Comparison of ENCODE assay signal across 8 cellular contexts in the genomic region with DNA sequence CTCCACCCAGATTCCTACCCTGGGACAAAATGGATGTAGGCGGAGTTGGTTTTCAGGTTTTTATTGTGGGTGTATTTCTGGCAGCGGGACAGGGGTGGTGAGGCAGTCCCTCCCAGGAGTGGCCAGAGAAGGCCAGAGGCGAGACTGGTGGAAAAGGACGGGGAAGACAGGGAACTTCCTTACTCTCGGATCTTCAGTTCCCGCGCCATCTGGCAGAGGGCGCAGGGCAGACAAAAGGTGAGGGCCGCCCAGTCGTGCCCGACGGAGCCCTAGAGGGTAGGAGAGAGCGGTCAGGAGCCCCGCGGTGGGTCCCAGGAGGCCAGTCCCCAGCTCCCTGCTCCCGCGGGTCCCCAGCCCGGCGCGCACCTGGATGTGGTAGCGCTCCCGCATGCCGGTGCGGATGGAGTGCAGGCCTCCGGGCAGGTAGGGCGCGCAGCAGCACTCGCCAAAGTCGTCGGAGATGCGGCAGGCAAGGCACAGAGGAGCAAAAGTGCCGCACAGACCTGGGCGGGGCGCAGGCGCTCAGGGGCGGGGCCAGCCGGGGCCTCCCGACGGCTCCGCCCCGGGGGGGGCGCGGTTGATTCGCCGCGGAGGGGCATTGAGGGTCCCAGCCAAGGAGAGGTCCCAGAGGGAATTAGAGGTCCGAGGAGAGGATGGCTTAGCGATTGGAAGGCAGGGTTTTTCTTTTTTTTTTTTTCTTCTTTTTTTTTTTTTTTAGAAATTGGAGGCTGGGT. TPM values are rescaled to one million over a fixed set of nuclear protein-coding genes. Genes with fewer than 3 reads are reported as not detected.
DNase-seq lines count a peak whose midpoint lies in the region; ATAC-seq and TF ChIP-seq lines count a peak whose summit lies in the region.

No MANE protein-coding gene starts in this region.

- in situ Hi-C loops in SK-MEL-5 (cut with HindIII; ENCODE audit: low pct_unique_long_range_greater_than_20kb, low sequenced_read_pairs) = no loop called here

- H3K36me3 ChIP-seq in prostate gland (no peaks in the 10 kb centered on the region), aorta (ENCODE audit: control insufficient read depth in 1 of 2, insufficient read depth in 2 of 2, low read length in 1 of 2) (no peaks in the 10 kb centered on the region)

- peak overlapping the region; percentile 66 for H3K4me3 Mint-ChIP-seq in activated naive CD4-positive, alpha-beta T cell treated with anti-CD3 and anti-CD28 coated beads for 36 hours

- no peaks in the 10 kb centered on the region for H3K4me1 ChIP-seq in prostate gland (replicated peaks)
- no peaks in the 10 kb centered on the region for H3K4me1 ChIP-seq in aorta (ENCODE audit: control insufficient read depth in 1 of 2, insufficient read depth in 2 of 2, low read length in 2 of 2)

- H3K36me3 Mint-ChIP-seq in activated naive CD4-positive, alpha-beta T cell treated with anti-CD3 and anti-CD28 coated beads for 36 hours (ENCODE audit: low read depth) = no peaks in the 10 kb centered on the region

- intact Hi-C loops in activated naive CD4-positive, alpha-beta T cell treated with anti-CD3 and anti-CD28 coated beads for 36 hours (cut with micrococcal nuclease) = loop anchor here (1.0 kb wide), 2 partner anchors 14 to 46 kb away; no protein-coding TSS in a partner anchor
- intact Hi-C loops in Right ventricle myocardium superior (cut with DNase I) = no loop called here
- intact Hi-C loops in prostate gland (cut with DNase I) = no loop called here
- intact Hi-C loops in aorta (cut with DNase I) = no loop called here

- peaks cover 5% of the 10 kb centered on the region for H3K4me1 Mint-ChIP-seq in activated naive CD4-positive, alpha-beta T cell treated with anti-CD3 and anti-CD28 coated beads for 36 hours (ENCODE audit: low read depth)

- H3K9me3 ChIP-seq in prostate gland (no peaks in the 10 kb centered on the region), aorta (ENCODE audit: control insufficient read depth, low read length) (no peaks in the 10 kb centered on the region)

- H3K27me3 Mint-ChIP-seq in activated naive CD4-positive, alpha-beta T cell treated with anti-CD3 and anti-CD28 coated beads for 36 hours (ENCODE audit: low read depth) = peaks cover 37% of the 10 kb centered on the region

- H3K4me3 ChIP-seq in prostate gland (peak overlapping the region; percentile 29 to 37), aorta (ENCODE audit: low read length in 2 of 2) (peak overlapping the region in 1 of 2 donors; percentile 29)

- H3K9me3 Mint-ChIP-seq in activated naive CD4-positive, alpha-beta T cell treated with anti-CD3 and anti-CD28 coated beads for 36 hours = no peaks in the 10 kb centered on the region

- CTCF ChIA-PET in activated naive CD4-positive, alpha-beta T cell treated with anti-CD3 and anti-CD28 coated beads for 36 hours (lab: Charles Lee) = interaction anchor here (0.6 to 0.9 kb wide), 2 partner anchors 10 to 314 kb away, joined by 3 read pairs; no protein-coding TSS in a partner anchor

- DNase-seq in GM03348 (ENCODE audit: low spot score) = peak; percentile 82
- peak; percentile 87 for DNase-seq in M059J (ENCODE audit: low read depth)
- DNase-seq in SK-MEL-5 (ENCODE audit: low read depth, low spot score) = peak; percentile 84
- peak; percentile 72 for DNase-seq in activated naive CD4-positive, alpha-beta T cell treated with anti-CD3 and anti-CD28 coated beads for 36 hours
- peak; percentile 78 for DNase-seq in Right ventricle myocardium superior
- DNase-seq in prostate gland (ENCODE audit: low spot score) = peak; percentile 67
- peak in 1 of 2 donors; percentile 72 for DNase-seq in aorta

- ATAC-seq in Right ventricle myocardium superior (ENCODE audit: poor library complexity) (peak; percentile 90), aorta (ENCODE audit: low FRiP score) (peak; percentile 60), GM21576 (IDR thresholded peaks at IDR 0.05; ENCODE audit: unreplicated experiment) (no peak)

- 2% methylated on average over 42 of the region's 48 CpGs for WGBS in prostate gland
- 1 to 2% methylated on average over 48 of the region's 48 CpGs for WGBS in aorta, 2 donors

- TF ChIP-seq CTCF in prostate gland (IDR thresholded peaks at IDR 0.05) = peak; percentile 12 to 64 (median 38)

- H3K27ac ChIP-seq in prostate gland (peak overlapping the region; percentile 69 to 76), aorta (ENCODE audit: low read depth in 1 of 2, low read length in 2 of 2) (no peak overlapping the region)

- H3K27ac Mint-ChIP-seq in activated naive CD4-positive, alpha-beta T cell treated with anti-CD3 and anti-CD28 coated beads for 36 hours = no peak overlapping the region

- H3K27me3 ChIP-seq in prostate gland (replicated peaks; ENCODE audit: insufficient read depth) (no peaks in the 10 kb centered on the region), aorta (ENCODE audit: control insufficient read depth in 1 of 2, insufficient read depth in 2 of 2, low read length in 1 of 2) (no peaks in the 10 kb centered on the region)

- TF ChIP-seq POLR2A in prostate gland (IDR thresholded peaks at IDR 0.05) = peak; percentile 34

RNA-seq across cellular contexts. Expression of gene CNFN, which starts 3.0 kb away (rescaled TPM):
- 3.8 TPM in 1 of 2 replicates, not detected in the other for total RNA-seq in M059J (2014; rRNA removed; shearing (Covaris generic))
- total RNA-seq in SK-MEL-5 (2014; rRNA removed; shearing (Covaris generic)) = 0.77 TPM in 1 of 2 replicates, not detected in the other
- 1.0 and 3.9 TPM in 2 replicates for polyA plus RNA-seq in SK-MEL-5 (2015; cell fraction: cytosol; rRNA removed)
- polyA plus RNA-seq in SK-MEL-5 (2015; cell fraction: nucleus; rRNA removed) = not detected in 2 replicates
- not detected for total RNA-seq in activated naive CD4-positive, alpha-beta T cell treated with anti-CD3 and anti-CD28 coated beads for 36 hours
- total RNA-seq in Right ventricle myocardium superior (1.1 TPM), prostate gland (1 to 10 TPM; 3.4 to 9.4 TPM), aorta (1 to 10 TPM in 1 of 2 donors, not detected in 1; 1.1 TPM)
- 1 to 10 TPM in 1 of 2 donors, under 1 TPM in 1; 0.51 to 3.0 TPM for polyA plus RNA-seq in aorta

RNA-seq across cellular contexts. Expression of gene LIPE, which starts 40.0 kb away (rescaled TPM):
- total RNA-seq in M059J (2014; rRNA removed; shearing (Covaris generic)) = 0.17 and 3.3 TPM in 2 replicates
- total RNA-seq in SK-MEL-5 (2014; rRNA removed; shearing (Covaris generic)) = not detected in 2 replicates
- polyA plus RNA-seq in SK-MEL-5 (2015; cell fraction: cytosol; rRNA removed) = not detected in 2 replicates
- polyA plus RNA-seq in SK-MEL-5 (2015; cell fraction: nucleus; rRNA removed) = not detected in 2 replicates
- 10 to 100 TPM; 30.2 to 32.5 TPM for total RNA-seq in activated naive CD4-positive, alpha-beta T cell treated with anti-CD3 and anti-CD28 coated beads for 36 hours
- total RNA-seq in Right ventricle myocardium superior (61.4 TPM), prostate gland (10 to 100 TPM; 10.2 to 24.8 TPM), aorta (10 to 100 TPM in 1 of 2 donors, 1 to 10 TPM in 1; 7.4 to 12.1 TPM)
- polyA plus RNA-seq in aorta = 1 to 10 TPM; 1.4 to 3.6 TPM

RNA-seq across cellular contexts. Expression of gene CXCL17, which starts 55.6 kb away (rescaled TPM):
- total RNA-seq in M059J (2014; rRNA removed; shearing (Covaris generic)) = not detected in 2 replicates
- 0.34 TPM in 1 of 2 replicates, not detected in the other for total RNA-seq in SK-MEL-5 (2014; rRNA removed; shearing (Covaris generic))
- 0.52 and 0.79 TPM in 2 replicates for polyA plus RNA-seq in SK-MEL-5 (2015; cell fraction: cytosol; rRNA removed)
- not detected in 2 replicates for polyA plus RNA-seq in SK-MEL-5 (2015; cell fraction: nucleus; rRNA removed)
- not detected for total RNA-seq in activated naive CD4-positive, alpha-beta T cell treated with anti-CD3 and anti-CD28 coated beads for 36 hours
- total RNA-seq in Right ventricle myocardium superior = not detected
- total RNA-seq in prostate gland = 1 to 10 TPM; 2.4 to 4.8 TPM
- total RNA-seq in aorta = not detected
- polyA plus RNA-seq in aorta = under 1 TPM; 0.08 to 0.38 TPM

Comparison
In these comparisons a context has a peak if more than half of its experiments do, and no peak if none do; other contexts are left out.
1. H3K27ac ChIP-seq: peak in prostate gland (2 of 2); none in aorta (0 of 2).